ENCODE assay signal across 13 cellular contexts in genomic region chr2:210162466-210163124, GRCh38. TPM values are rescaled to one million over a fixed set of nuclear protein-coding genes. Genes with fewer than 3 reads are reported as not detected.
A peak's percentile ranks its signal among the peaks of the same experiment; 100 is the strongest.
DNase-seq lines count a peak whose midpoint lies in the region; ATAC-seq and TF ChIP-seq lines count a peak whose summit lies in the region.
"Had no signal": no experiment of that assay in that cellular context is flagged by ENCODE, and none has a peak within 500 bp of the region (broad histone marks: within the 10 kb centered on the region; RNA-seq: fewer than 3 reads in every experiment).

No MANE protein-coding gene starts in this region.

- peaks cover 20% of the 10 kb centered on the region for H3K4me1 Mint-ChIP-seq in activated naive CD4-positive, alpha-beta T cell treated with anti-CD3 and anti-CD28 coated beads, Interleukin-2, amount 50 U/mL, for 24 hours
- no peaks in the 10 kb centered on the region for H3K4me1 Mint-ChIP-seq in activated naive CD4-positive, alpha-beta T cell treated with anti-CD3 and anti-CD28 coated beads, Interleukin-2, amount 10 ng/mL, durations not matched to agents 7 days and 5 days

- H3K4me3 ChIP-seq in hepatocyte (no peak overlapping the region), thoracic aorta (peak overlapping the region; percentile 17)
- H3K4me3 ChIP-seq: GM23248 had no signal

- peaks cover 7% of the 10 kb centered on the region for H3K4me1 ChIP-seq in hepatocyte (ENCODE audit: insufficient read depth)
- H3K4me1 ChIP-seq in thoracic aorta (ENCODE audit: control insufficient read depth in 1 of 2, low read depth in 2 of 2), result peaks cover 20 to 36% of the 10 kb centered on the region in 2 donors

- H2AFZ ChIP-seq in hepatocyte, result no peak overlapping the region
- H2AFZ ChIP-seq: GM23248 had no signal

- no peak for ATAC-seq in thoracic aorta (ENCODE audit: insufficient number of reproducible peaks, low FRiP score, low read depth)
- ATAC-seq in HG03457 (IDR thresholded peaks at IDR 0.05; ENCODE audit: unreplicated experiment), result no peak
- ATAC-seq in HG03442 (IDR thresholded peaks at IDR 0.05; ENCODE audit: unreplicated experiment), result no peak

- H3K9me3 ChIP-seq in hepatocyte (ENCODE audit: low read depth) (no peaks in the 10 kb centered on the region), thoracic aorta (no peaks in the 10 kb centered on the region)

- WGBS in hepatocyte (ENCODE audit: low lambda C conversion rate, missing lambda C conversion rate), result 34% methylated on average over 6 of the region's 6 CpGs

- CTCF ChIA-PET in activated naive CD4-positive, alpha-beta T cell treated with anti-CD3 and anti-CD28 coated beads, Interleukin-2, amount 10 ng/mL, durations not matched to agents 7 days and 5 days (lab: Charles Lee), result no interaction called here

- no peak overlapping the region for H3K4me3 Mint-ChIP-seq in activated naive CD4-positive, alpha-beta T cell treated with anti-CD3 and anti-CD28 coated beads, Interleukin-2, amount 50 U/mL, for 24 hours
- H3K4me3 Mint-ChIP-seq in activated naive CD4-positive, alpha-beta T cell treated with anti-CD3 and anti-CD28 coated beads, Interleukin-2, amount 10 ng/mL, durations not matched to agents 7 days and 5 days, result no peak overlapping the region

- H3K27ac Mint-ChIP-seq in activated naive CD4-positive, alpha-beta T cell treated with anti-CD3 and anti-CD28 coated beads, Interleukin-2, amount 50 U/mL, for 24 hours, result peak overlapping the region; percentile 0
- no peak overlapping the region for H3K27ac Mint-ChIP-seq in activated naive CD4-positive, alpha-beta T cell treated with anti-CD3 and anti-CD28 coated beads, Interleukin-2, amount 10 ng/mL, durations not matched to agents 7 days and 5 days

- H3K4me2 ChIP-seq in hepatocyte, result peak overlapping the region; percentile 57

- peak overlapping the region; percentile 9 for H3K27ac ChIP-seq in hepatocyte
- peak overlapping the region; percentile 45 to 65 for H3K27ac ChIP-seq in thoracic aorta
- H3K27ac ChIP-seq: GM23248 had no signal

- H3K9me3 Mint-ChIP-seq in activated naive CD4-positive, alpha-beta T cell treated with anti-CD3 and anti-CD28 coated beads, Interleukin-2, amount 50 U/mL, for 24 hours, result no peaks in the 10 kb centered on the region
- H3K9me3 Mint-ChIP-seq in activated naive CD4-positive, alpha-beta T cell treated with anti-CD3 and anti-CD28 coated beads, Interleukin-2, amount 10 ng/mL, durations not matched to agents 7 days and 5 days, result no peaks in the 10 kb centered on the region

- H3K36me3 Mint-ChIP-seq in activated naive CD4-positive, alpha-beta T cell treated with anti-CD3 and anti-CD28 coated beads, Interleukin-2, amount 50 U/mL, for 24 hours, result no peaks in the 10 kb centered on the region
- no peaks in the 10 kb centered on the region for H3K36me3 Mint-ChIP-seq in activated naive CD4-positive, alpha-beta T cell treated with anti-CD3 and anti-CD28 coated beads, Interleukin-2, amount 10 ng/mL, durations not matched to agents 7 days and 5 days

- H3K27me3 ChIP-seq in hepatocyte (no peaks in the 10 kb centered on the region), thoracic aorta (replicated peaks; ENCODE audit: insufficient read depth) (no peaks in the 10 kb centered on the region)

- no peak for DNase-seq in activated naive CD4-positive, alpha-beta T cell treated with anti-CD3 and anti-CD28 coated beads, Interleukin-2, amount 10 ng/mL, durations not matched to agents 7 days and 5 days
- DNase-seq in SIG-M5 (lab: John Stamatoyannopoulos, UW) (peak; percentile 18), hepatocyte (ENCODE audit: low spot score) (no peak), thoracic aorta (ENCODE audit: low spot score) (no peak), putamen (ENCODE audit: low spot score) (no peak)
- DNase-seq: activated CD8-positive, alpha-beta memory T cell treated with anti-CD3 and anti-CD28 coated beads, Interleukin-2, amount 50 U/mL, for 4 hours; cortex of kidney; GM23248; NCI-H1092; NCI-H446 had no signal

- H3K36me3 ChIP-seq in hepatocyte (replicated peaks; ENCODE audit: insufficient read depth, low read depth) (no peaks in the 10 kb centered on the region), thoracic aorta (no peaks in the 10 kb centered on the region)

- H3K27me3 Mint-ChIP-seq in activated naive CD4-positive, alpha-beta T cell treated with anti-CD3 and anti-CD28 coated beads, Interleukin-2, amount 50 U/mL, for 24 hours, result no peaks in the 10 kb centered on the region
- H3K27me3 Mint-ChIP-seq in activated naive CD4-positive, alpha-beta T cell treated with anti-CD3 and anti-CD28 coated beads, Interleukin-2, amount 10 ng/mL, durations not matched to agents 7 days and 5 days, result no peaks in the 10 kb centered on the region

- H4K20me1 ChIP-seq in hepatocyte (ENCODE audit: insufficient read depth, poor library complexity, severe bottlenecking), result no peaks in the 10 kb centered on the region

- H3K9me2 ChIP-seq in hepatocyte (replicated peaks; ENCODE audit: insufficient read depth), result no peaks in the 10 kb centered on the region

- H3K79me2 ChIP-seq in hepatocyte, result peaks cover 90% of the 10 kb centered on the region

- no peak for TF ChIP-seq CTCF in hepatocyte (IDR thresholded peaks at IDR 0.05; ENCODE audit: poor library complexity)
- no peak for TF ChIP-seq CTCF in thoracic aorta (IDR thresholded peaks at IDR 0.05)

RNA-seq across cellular contexts. Expression of gene KANSL1L, which starts 8.6 kb away (rescaled TPM):
- total RNA-seq in hepatocyte (27.1 and 38.6 TPM in 2 replicates), thoracic aorta (10 to 100 TPM; 35.1 to 77.2 TPM)
- polyA plus RNA-seq in hepatocyte, result 4.2 and 4.9 TPM in 2 replicates
